ENCODE assay signal across 19 cellular contexts in the genomic region with DNA sequence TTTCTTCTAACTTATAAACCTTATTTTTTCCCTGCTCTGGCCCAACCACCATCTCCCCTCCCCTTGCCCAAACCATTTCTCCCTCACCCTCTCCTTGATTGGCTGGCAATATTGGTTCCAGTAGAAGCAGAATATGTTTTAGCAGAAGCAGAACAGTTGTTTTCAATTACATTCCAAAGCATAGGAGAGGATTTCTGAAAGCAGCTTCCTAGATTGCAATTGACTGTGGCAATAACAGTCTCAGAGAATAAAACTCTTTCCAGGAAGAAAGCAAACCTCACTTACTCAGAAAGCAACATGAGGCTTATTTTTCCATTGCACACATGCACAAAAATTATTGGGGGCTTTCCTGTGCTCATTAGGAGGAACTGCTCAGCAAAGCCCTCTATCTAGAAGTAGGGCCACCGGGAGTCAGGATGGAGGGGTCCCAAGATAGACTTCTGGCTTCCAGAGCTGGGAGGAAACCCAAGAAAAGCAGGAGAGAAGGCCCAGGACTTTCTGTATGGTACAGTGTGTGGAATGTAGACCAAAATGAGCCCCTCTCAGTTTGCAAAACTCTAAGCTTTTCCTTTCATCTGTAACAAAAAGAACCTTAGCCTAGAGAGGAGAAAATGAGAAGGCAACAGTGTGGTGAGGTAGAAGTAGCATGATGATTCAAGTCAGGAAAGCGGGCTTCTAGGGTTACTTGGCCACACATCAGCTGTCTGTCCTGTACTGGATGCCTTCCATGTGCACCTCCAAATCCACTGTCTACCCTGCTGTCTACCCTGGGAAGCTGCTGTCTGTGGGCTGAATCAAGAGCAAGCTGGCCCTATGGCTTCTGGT.
DNase-seq lines count a peak whose midpoint lies in the region; ATAC-seq lines count a peak whose summit lies in the region.
"Had no signal": no experiment of that assay in that cellular context is flagged by ENCODE, and none has a peak within 500 bp of the region (broad histone marks: within the 10 kb centered on the region; RNA-seq: fewer than 3 reads in every experiment).

No MANE protein-coding gene starts in this region.

- H3K36me3 Mint-ChIP-seq in activated CD4-positive, alpha-beta T cell treated with anti-CD3 and anti-CD28 coated beads, Interleukin-2, amount 10 ng/mL, durations not matched to agents 24 days and 14 days (ENCODE audit: low read depth) = peaks cover 13% of the 10 kb centered on the region
- peaks cover 3 to 7% of the 10 kb centered on the region in 2 donors for H3K36me3 Mint-ChIP-seq in stimulated activated naive B cell treated with anti-CD40 and anti-IgM and Interleukin-4, amounts not matched to agents 10 μg/mL and 1 μg/mL and 100 μg/mL, for 72 hours
- H3K36me3 Mint-ChIP-seq: memory B cell had no signal

- ATAC-seq in stimulated activated naive B cell treated with anti-CD40 and anti-IgM and Interleukin-4, amounts not matched to agents 10 μg/mL and 1 μg/mL and 100 μg/mL, for 72 hours (replicated peaks) = peak; percentile 90 to 91
- ATAC-seq in HG03045 (IDR thresholded peaks at IDR 0.05; ENCODE audit: unreplicated experiment) = no peak

- peaks cover 27% of the 10 kb centered on the region for H3K9me3 Mint-ChIP-seq in activated CD4-positive, alpha-beta T cell treated with anti-CD3 and anti-CD28 coated beads, Interleukin-2, amount 10 ng/mL, durations not matched to agents 24 days and 14 days
- H3K9me3 Mint-ChIP-seq in stimulated activated naive B cell treated with anti-CD40 and anti-IgM and Interleukin-4, amounts not matched to agents 10 μg/mL and 1 μg/mL and 100 μg/mL, for 72 hours = peaks cover 3 to 9% of the 10 kb centered on the region in 2 donors
- H3K9me3 Mint-ChIP-seq: memory B cell had no signal

- peak; percentile 67 for DNase-seq in activated CD4-positive, alpha-beta T cell treated with anti-CD3 and anti-CD28 coated beads, Interleukin-2, amount 10 ng/mL, durations not matched to agents 24 days and 14 days
- no peak for DNase-seq in activated CD4-positive, alpha-beta T cell treated with anti-CD3 and anti-CD28 coated beads, Interleukin-2, amount 50 U/mL, for 1 hour
- DNase-seq in activated CD8-positive, alpha-beta memory T cell treated with anti-CD3 and anti-CD28 coated beads for 48 hours (ENCODE audit: low read depth in 2 of 3, low spot score in 2 of 3) = peak; percentile 4 to 19 (median 5)
- DNase-seq in epidermal melanocyte (ENCODE audit: insufficient read length, low spot score) = peak; percentile 42
- DNase-seq in stimulated activated naive B cell treated with anti-CD40 and anti-IgM and Interleukin-4, amounts not matched to agents 10 μg/mL and 1 μg/mL and 100 μg/mL, for 72 hours = peak; percentile 46
- no peak for DNase-seq in HPDE6-E6E7 (ENCODE audit: extremely low spot score)
- no peak for DNase-seq in cortex of kidney (lab: John Stamatoyannopoulos, UW)
- DNase-seq: activated CD4-positive, alpha-beta T cell treated with anti-CD3 and anti-CD28 coated beads for 4 hours; amniotic stem cell; heart left ventricle; islet precursor cell; Karpas-422; NCI-H1417 treated with DMSO at 0.1 percent for 48 hours; right cardiac atrium; SHP77 treated with DMSO at 0.1 percent for 48 hours; T-helper 9 cell; upper lobe of left lung had no signal

- H3K27ac Mint-ChIP-seq in activated CD4-positive, alpha-beta T cell treated with anti-CD3 and anti-CD28 coated beads, Interleukin-2, amount 10 ng/mL, durations not matched to agents 24 days and 14 days = peak overlapping the region; percentile 88
- H3K27ac Mint-ChIP-seq in stimulated activated naive B cell treated with anti-CD40 and anti-IgM and Interleukin-4, amounts not matched to agents 10 μg/mL and 1 μg/mL and 100 μg/mL, for 72 hours = peak overlapping the region; percentile 99
- H3K27ac Mint-ChIP-seq: memory B cell had no signal

- H3K4me1 Mint-ChIP-seq in activated CD4-positive, alpha-beta T cell treated with anti-CD3 and anti-CD28 coated beads, Interleukin-2, amount 10 ng/mL, durations not matched to agents 24 days and 14 days = peaks cover 34% of the 10 kb centered on the region
- peaks cover 31 to 54% of the 10 kb centered on the region in 2 donors for H3K4me1 Mint-ChIP-seq in stimulated activated naive B cell treated with anti-CD40 and anti-IgM and Interleukin-4, amounts not matched to agents 10 μg/mL and 1 μg/mL and 100 μg/mL, for 72 hours

- intact Hi-C loops in activated CD4-positive, alpha-beta T cell treated with anti-CD3 and anti-CD28 coated beads, Interleukin-2, amount 10 ng/mL, durations not matched to agents 24 days and 14 days (cut with micrococcal nuclease) = loop anchor here (1.0 to 2.0 kb wide), 5 partner anchors 51 to 277 kb away; a partner anchor contains a TSS

- peak overlapping the region; percentile 43 for H3K4me3 Mint-ChIP-seq in activated CD4-positive, alpha-beta T cell treated with anti-CD3 and anti-CD28 coated beads, Interleukin-2, amount 10 ng/mL, durations not matched to agents 24 days and 14 days
- H3K4me3 Mint-ChIP-seq in stimulated activated naive B cell treated with anti-CD40 and anti-IgM and Interleukin-4, amounts not matched to agents 10 μg/mL and 1 μg/mL and 100 μg/mL, for 72 hours = peak overlapping the region; percentile 65 to 72
- H3K4me3 Mint-ChIP-seq: memory B cell had no signal

- peaks cover 16% of the 10 kb centered on the region for H3K27me3 Mint-ChIP-seq in activated CD4-positive, alpha-beta T cell treated with anti-CD3 and anti-CD28 coated beads, Interleukin-2, amount 10 ng/mL, durations not matched to agents 24 days and 14 days
- no peaks in the 10 kb centered on the region for H3K27me3 Mint-ChIP-seq in stimulated activated naive B cell treated with anti-CD40 and anti-IgM and Interleukin-4, amounts not matched to agents 10 μg/mL and 1 μg/mL and 100 μg/mL, for 72 hours
- H3K27me3 Mint-ChIP-seq: memory B cell had no signal

Comparison
In these comparisons a context has a peak if more than half of its experiments do, and no peak if none do; other contexts are left out.
1. DNase-seq: peak in activated CD4-positive, alpha-beta T cell treated with anti-CD3 and anti-CD28 coated beads, Interleukin-2, amount 10 ng/mL, durations not matched to agents 24 days and 14 days (single experiment), activated CD8-positive, alpha-beta memory T cell treated with anti-CD3 and anti-CD28 coated beads for 48 hours (3 of 3), epidermal melanocyte (single experiment) and stimulated activated naive B cell treated with anti-CD40 and anti-IgM and Interleukin-4, amounts not matched to agents 10 μg/mL and 1 μg/mL and 100 μg/mL, for 72 hours (single experiment); none in activated CD4-positive, alpha-beta T cell treated with anti-CD3 and anti-CD28 coated beads, Interleukin-2, amount 50 U/mL, for 1 hour (single experiment), HPDE6-E6E7 (single experiment) and cortex of kidney (single experiment).